ENCODE assay signal across 30 cellular contexts in genomic region chr5:58963361-58963760, GRCh38.
"Had no signal": no experiment of that assay in that cellular context is flagged by ENCODE, and none has a peak within 500 bp of the region (broad histone marks: within the 10 kb centered on the region; RNA-seq: fewer than 3 reads in every experiment).

No MANE protein-coding gene starts in this region.

- ATAC-seq: activated CD4-positive, alpha-beta T cell treated with anti-CD3 and anti-CD28 coated beads for 36 hours; activated CD8-positive, alpha-beta memory T cell treated with anti-CD3 and anti-CD28 coated beads, Interleukin-2, amount 10 ng/mL, durations not matched to agents 7 days and 5 days; activated CD8-positive, alpha-beta T cell treated with anti-CD3 and anti-CD28 coated beads, Interleukin-2, amount 10 ng/mL, durations not matched to agents 7 days and 5 days; gastrocnemius medialis; left lung; lower lobe of right lung; sciatic nerve; stimulated activated memory B cell treated with anti-CD40 and anti-IgM and Interleukin-4, amounts not matched to agents 10 μg/mL and 1 μg/mL and 100 μg/mL, for 72 hours; stimulated activated naive CD8-positive, alpha-beta T cell treated with anti-CD3 and anti-CD28 coated beads, Interleukin-15, amount 100 ng/mL, for 72 hours; T-cell had no signal

- H3K4me2 ChIP-seq: hepatocyte had no signal

- DNase-seq: activated B cell treated with CpG ODN at 0.5 μM for 24 hours; activated CD4-positive, alpha-beta T cell treated with anti-CD3 and anti-CD28 coated beads for 36 hours; activated CD8-positive, alpha-beta memory T cell treated with anti-CD3 and anti-CD28 coated beads, Interleukin-2, amount 10 ng/mL, durations not matched to agents 7 days and 5 days; activated CD8-positive, alpha-beta T cell treated with anti-CD3 and anti-CD28 coated beads, Interleukin-2, amount 10 ng/mL, durations not matched to agents 7 days and 5 days; activated effector memory CD4-positive, alpha-beta T cell treated with Interleukin-2 at 50 U/mL for 16 hours; activated naive CD4-positive, alpha-beta T cell treated with Interleukin-2 at 50 U/mL for 16 hours; aorta; cerebellar nuclear complex; colonic mucosa; effector CD8-positive, alpha-beta T cell; erythroblast; gastrocnemius medialis; left lung; lower lobe of right lung; mesendoderm; ovary; retina; small intestine; stimulated activated CD4-positive, alpha-beta T cell treated with anti-CD3 and anti-CD28 coated beads, Interleukin-1b, Interleukin-23, amount 100 ng/mL, for 48 hours; stimulated activated CD4-positive, alpha-beta T cell treated with anti-CD3 and anti-CD28 coated beads, Interleukin-4, amount 100 ng/mL, for 4 hours; stimulated activated CD8-positive, alpha-beta memory T cell treated with anti-CD3 and anti-CD28 coated beads, Interleukin-4, amount 100 ng/mL, for 48 hours; stimulated activated naive CD8-positive, alpha-beta T cell treated with anti-CD3 and anti-CD28 coated beads, Interleukin-15, amount 100 ng/mL, for 72 hours; substantia nigra; T-cell; uterus had no signal

- H3K27ac ChIP-seq: cardiac muscle cell, colonic mucosa, gastrocnemius medialis, hepatocyte, left lung, lower lobe of right lung, ovary, uterus had no signal

- H3K36me3 ChIP-seq: cardiac muscle cell, colonic mucosa, gastrocnemius medialis, left lung, lower lobe of right lung, ovary, uterus had no signal

- FAIRE-seq: keratinocyte, small intestine had no signal

- H3K4me3 ChIP-seq: cardiac muscle cell, colonic mucosa, gastrocnemius medialis, hepatocyte, left lung, lower lobe of right lung, ovary, uterus had no signal

- H3K27me3 ChIP-seq: cardiac muscle cell, colonic mucosa, gastrocnemius medialis, hepatocyte, left lung, ovary, uterus had no signal

- H3K4me1 ChIP-seq: colonic mucosa, gastrocnemius medialis, left lung, lower lobe of right lung, uterus had no signal

- H3K9me3 ChIP-seq: colonic mucosa, gastrocnemius medialis, left lung, lower lobe of right lung, ovary, uterus had no signal
